ENCODE assay signal across 8 cellular contexts in genomic region chr3:133573629-133574194, GRCh38. TPM values are rescaled to one million over a fixed set of nuclear protein-coding genes. Genes with fewer than 3 reads are reported as not detected.
A peak's percentile ranks its signal among the peaks of the same experiment; 100 is the strongest.
DNase-seq lines count a peak whose midpoint lies in the region; ATAC-seq and TF ChIP-seq lines count a peak whose summit lies in the region.

CDV3 (plus strand) TSS chr3:133573686; CDS start chr3:133574045, 359 bp downstream.

- no peaks in the 10 kb centered on the region for H3K27me3 ChIP-seq in dorsolateral prefrontal cortex
- H3K27me3 ChIP-seq in aorta (ENCODE audit: control insufficient read depth in 1 of 2, insufficient read depth in 2 of 2, low read length in 1 of 2): no peaks in the 10 kb centered on the region

- ATAC-seq in mucosa of descending colon (peak; percentile 46), aorta (ENCODE audit: low FRiP score) (peak; percentile 44)

- H3K4me3 ChIP-seq in GM12875 (ENCODE audit: low read depth, low read length) (peak within 1 kb of the TSS; percentile 60), dorsolateral prefrontal cortex (peak within 1 kb of the TSS; percentile 57 to 99 (median 87)), mucosa of descending colon (peak within 1 kb of the TSS; percentile 75), aorta (ENCODE audit: low read length in 2 of 2) (peak within 1 kb of the TSS; percentile 99 to 100)

- H3K36me3 ChIP-seq in mucosa of descending colon (ENCODE audit: low read depth) (peaks cover 5% of the 10 kb centered on the region), aorta (ENCODE audit: control insufficient read depth in 1 of 2, insufficient read depth in 2 of 2, low read length in 1 of 2) (no peaks in the 10 kb centered on the region)

- DNase-seq in H4 (ENCODE audit: low spot score) (no peak), M059J (ENCODE audit: low read depth) (no peak), dorsolateral prefrontal cortex (peak in 2 of 10 donors; percentile 41 to 46), mucosa of descending colon (no peak), aorta (peak in 1 of 2 donors; percentile 69), glomerular visceral epithelial cell (ENCODE audit: extremely low spot score) (no peak), AG20443 (ENCODE audit: low spot score) (no peak)

- intact Hi-C loops in dorsolateral prefrontal cortex (cut with DNase I): loop anchor here (2.0 to 10.0 kb wide), 4 partner anchors 129 to 851 kb away; partner anchors contain the start of genes NPHP3 (in 2 of the 2) and TF (in 1 of the 2)
- intact Hi-C loops in mucosa of descending colon (cut with DNase I, micrococcal nuclease): loop anchor here in 1 of 2 donors (10.0 kb wide), 1 partner anchor 849 kb away; the partner anchor contains the start of gene NPHP3
- intact Hi-C loops in aorta (cut with DNase I): loop anchor here (2.0 to 10.0 kb wide), 2 partner anchors 849 to 851 kb away; partner anchors contain the start of gene NPHP3 (in 2 of the 2)

- H3K4me1 ChIP-seq in mucosa of descending colon (ENCODE audit: low read depth) (peaks cover 16% of the 10 kb centered on the region), aorta (ENCODE audit: control insufficient read depth in 1 of 2, insufficient read depth in 2 of 2, low read length in 2 of 2) (peaks cover 5% of the 10 kb centered on the region in 2 donors)

- H3K9me3 ChIP-seq in mucosa of descending colon (no peaks in the 10 kb centered on the region), aorta (ENCODE audit: control insufficient read depth, low read length) (no peaks in the 10 kb centered on the region)

- TF ChIP-seq CTCF in GM12875 (IDR thresholded peaks at IDR 0.05; ENCODE audit: borderline replicate concordance, insufficient read depth, low read depth, low read length) (no peak), dorsolateral prefrontal cortex (IDR thresholded peaks at IDR 0.05 in 54 of 56, conservative IDR thresholded peaks at IDR 0.05 in 2 of 56; ENCODE audit: low read depth in 1 of 56, partially characterized antibody in 56 of 56) (peak in 1 of 56 donors; percentile 4), mucosa of descending colon (IDR thresholded peaks at IDR 0.05) (no peak)

- 0% methylated on average over 48 to 81 of the region's 81 CpGs for WGBS in aorta, 2 donors

- H3K27ac ChIP-seq in dorsolateral prefrontal cortex: peak within 1 kb of the TSS; percentile 75 to 98 (median 91)
- H3K27ac ChIP-seq in aorta (ENCODE audit: low read depth in 1 of 2, low read length in 2 of 2): peak within 1 kb of the TSS; percentile 99 to 100

RNA-seq across cellular contexts. Expression of gene CDV3, which starts in this region (rescaled TPM):
- total RNA-seq in H4 (2014; rRNA removed; shearing (Covaris generic)): 73.0 and 114 TPM in 2 replicates
- 143 and 202 TPM in 2 replicates for total RNA-seq in M059J (2014; rRNA removed; shearing (Covaris generic))
- total RNA-seq in dorsolateral prefrontal cortex (100 to 1,000 TPM in 8 of 120 experiments, 10 to 100 TPM in 112; 60.4 to 111 (median 85.2) TPM), mucosa of descending colon (100 to 1,000 TPM; 109 to 171 (median 138) TPM), aorta (100 to 1,000 TPM; 122 to 153 TPM)
- polyA plus RNA-seq in aorta: 10 to 100 TPM; 48.8 to 65.1 TPM
